ENCODE assay signal across 17 cellular contexts in the genomic region with DNA sequence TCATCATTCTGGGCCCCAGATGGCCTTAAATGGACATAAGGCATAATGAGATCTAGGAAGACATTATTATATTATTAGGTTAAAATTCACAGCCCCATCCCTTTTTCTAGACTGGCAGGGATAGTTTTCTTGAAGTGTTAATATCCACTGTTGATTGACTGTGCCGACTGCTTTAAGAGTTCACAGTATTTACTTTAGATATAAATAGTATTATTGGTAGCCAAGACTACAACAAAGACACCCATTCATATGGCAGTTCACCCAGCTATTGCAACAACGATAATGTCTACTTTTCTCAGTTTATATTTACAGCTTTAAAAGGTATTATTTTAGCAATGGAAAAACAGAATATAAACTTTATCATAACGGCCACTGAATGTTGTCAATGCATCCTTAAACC.
DNase-seq lines count a peak whose midpoint lies in the region; ATAC-seq and TF ChIP-seq lines count a peak whose summit lies in the region.
"Had no signal": no experiment of that assay in that cellular context is flagged by ENCODE, and none has a peak within 500 bp of the region (broad histone marks: within the 10 kb centered on the region; RNA-seq: fewer than 3 reads in every experiment).

No MANE protein-coding gene starts in this region.

- H3K9me3 Mint-ChIP-seq in Calu3 (ENCODE audit: low read depth, unreplicated experiment) (no peaks in the 10 kb centered on the region), endodermal cell (peaks cover 36% of the 10 kb centered on the region)
- no peaks in the 10 kb centered on the region for H3K9me3 Mint-ChIP-seq in activated T-helper 1 cell treated with anti-CD3 and anti-CD28 coated beads, Interleukin-12 subunit alpha, Interleukin-12 subunit beta, Interleukin-2, Interleukin-4 antibody, amounts not matched to agents 30 ng/mL and 10 ng/mL and 1 ng/mL, durations not matched to agents 14 hours and 24 hours and 36 hours
- H3K9me3 Mint-ChIP-seq: CD4-positive, alpha-beta T cell; CD8-positive, alpha-beta memory T cell had no signal

- peaks cover 26% of the 10 kb centered on the region for H3K4me1 ChIP-seq in BLaER1
- H3K4me1 ChIP-seq in PC-3 (ENCODE audit: insufficient read depth, low read length): peaks cover 13% of the 10 kb centered on the region; the same call in 1 of the 2 replicates
- H3K4me1 ChIP-seq in endodermal cell (ENCODE audit: control insufficient read depth, insufficient read depth, low read length): no peaks in the 10 kb centered on the region

- BruUV-seq in Calu3 (replicated peaks; lab: Mats Ljungman, UMichigan) (no TSS peak), PC-3 (replicated peaks; lab: Mats Ljungman, UMichigan) (no TSS peak)

- no peaks in the 10 kb centered on the region for H3K79me2 ChIP-seq in PC-3 (ENCODE audit: low read length)

- WGBS in endodermal cell (ENCODE audit: insufficient coverage in 1 of 2, insufficient read length in 1 of 2), 2 experiments: no CpG with 5 or more reads among the region's 3 CpGs

- no peaks in the 10 kb centered on the region for H4K20me1 ChIP-seq in BLaER1
- no peaks in the 10 kb centered on the region for H4K20me1 ChIP-seq in PC-3 (ENCODE audit: low read length)

- POLR2A ChIA-PET in PC-3 (lab: Charles Lee; ENCODE audit: unreplicated experiment): no interaction called here

- H3K4me3 ChIP-seq in BLaER1 (no peak overlapping the region), PC-3 (ENCODE audit: low read length) (no peak overlapping the region), endodermal cell (ENCODE audit: low read length) (no peak overlapping the region)
- H3K4me3 ChIP-seq: GM23248 had no signal

- H3K4me3 Mint-ChIP-seq in Calu3 (ENCODE audit: low read depth, unreplicated experiment): no peak overlapping the region
- no peak overlapping the region for H3K4me3 Mint-ChIP-seq in activated T-helper 1 cell treated with anti-CD3 and anti-CD28 coated beads, Interleukin-12 subunit alpha, Interleukin-12 subunit beta, Interleukin-2, Interleukin-4 antibody, amounts not matched to agents 30 ng/mL and 10 ng/mL and 1 ng/mL, durations not matched to agents 14 hours and 24 hours and 36 hours
- no peak overlapping the region for H3K4me3 Mint-ChIP-seq in endodermal cell
- H3K4me3 Mint-ChIP-seq: CD4-positive, alpha-beta T cell; CD8-positive, alpha-beta memory T cell; H9 had no signal

- H3K4me1 Mint-ChIP-seq in Calu3 (ENCODE audit: low read depth, unreplicated experiment): peaks cover 27% of the 10 kb centered on the region
- no peaks in the 10 kb centered on the region for H3K4me1 Mint-ChIP-seq in activated T-helper 1 cell treated with anti-CD3 and anti-CD28 coated beads, Interleukin-12 subunit alpha, Interleukin-12 subunit beta, Interleukin-2, Interleukin-4 antibody, amounts not matched to agents 30 ng/mL and 10 ng/mL and 1 ng/mL, durations not matched to agents 14 hours and 24 hours and 36 hours (ENCODE audit: low read depth)
- H3K4me1 Mint-ChIP-seq in endodermal cell: no peaks in the 10 kb centered on the region
- H3K4me1 Mint-ChIP-seq: CD8-positive, alpha-beta memory T cell; H9 had no signal

- no peak overlapping the region for H2AFZ ChIP-seq in PC-3 (ENCODE audit: low read length)
- H2AFZ ChIP-seq: GM23248 had no signal

- H3K9ac ChIP-seq in BLaER1 (no peak overlapping the region), PC-3 (ENCODE audit: low read length) (no peak overlapping the region), endodermal cell (ENCODE audit: extremely low read depth, low read length, poor library complexity, severe bottlenecking) (no peak overlapping the region)
- H3K9ac ChIP-seq: GM23248 had no signal

- H3K27me3 Mint-ChIP-seq in Calu3 (ENCODE audit: unreplicated experiment) (no peaks in the 10 kb centered on the region), endodermal cell (ENCODE audit: insufficient read depth) (no peaks in the 10 kb centered on the region)
- no peaks in the 10 kb centered on the region for H3K27me3 Mint-ChIP-seq in activated T-helper 1 cell treated with anti-CD3 and anti-CD28 coated beads, Interleukin-12 subunit alpha, Interleukin-12 subunit beta, Interleukin-2, Interleukin-4 antibody, amounts not matched to agents 30 ng/mL and 10 ng/mL and 1 ng/mL, durations not matched to agents 14 hours and 24 hours and 36 hours (ENCODE audit: insufficient read depth)
- H3K27me3 Mint-ChIP-seq: CD4-positive, alpha-beta T cell had no signal

- ATAC-seq in PC-3 (peak; percentile 22; the same call in 1 of the 2 replicates), GM18861 (IDR thresholded peaks at IDR 0.05; ENCODE audit: unreplicated experiment) (no peak)
- ATAC-seq: HCT116 had no signal

- peaks cover 47% of the 10 kb centered on the region for H3K27me3 ChIP-seq in BLaER1
- no peaks in the 10 kb centered on the region for H3K27me3 ChIP-seq in PC-3 (ENCODE audit: low read length)
- no peaks in the 10 kb centered on the region for H3K27me3 ChIP-seq in endodermal cell (ENCODE audit: control insufficient read depth, insufficient read depth, low read length, poor library complexity, severe bottlenecking)

- H3K9me3 ChIP-seq in BLaER1: peaks cover 7% of the 10 kb centered on the region
- H3K9me3 ChIP-seq in PC-3 (ENCODE audit: low read length): no peaks in the 10 kb centered on the region
- no peaks in the 10 kb centered on the region for H3K9me3 ChIP-seq in endodermal cell (ENCODE audit: control insufficient read depth, low read length)

- DNase-seq in Calu3 (no peak), PC-3 (no peak), myocyte (ENCODE audit: low read depth) (peak; percentile 10), endodermal cell (no peak)
- no peak for DNase-seq in activated T-helper 1 cell treated with anti-CD3 and anti-CD28 coated beads, Interleukin-12 subunit alpha, Interleukin-12 subunit beta, Interleukin-2, Interleukin-4 antibody, amounts not matched to agents 30 ng/mL and 10 ng/mL and 1 ng/mL, durations not matched to agents 14 hours and 24 hours and 36 hours (ENCODE audit: low spot score)
- DNase-seq: 8988T; CD4-positive, alpha-beta T cell; CD8-positive, alpha-beta memory T cell; COR-L47; DMS153; DND-41; GM23248; H9 had no signal

- H3K36me3 Mint-ChIP-seq in Calu3 (ENCODE audit: insufficient read depth, unreplicated experiment): no peaks in the 10 kb centered on the region
- H3K36me3 Mint-ChIP-seq in activated T-helper 1 cell treated with anti-CD3 and anti-CD28 coated beads, Interleukin-12 subunit alpha, Interleukin-12 subunit beta, Interleukin-2, Interleukin-4 antibody, amounts not matched to agents 30 ng/mL and 10 ng/mL and 1 ng/mL, durations not matched to agents 14 hours and 24 hours and 36 hours (ENCODE audit: low read depth): no peaks in the 10 kb centered on the region
- no peaks in the 10 kb centered on the region for H3K36me3 Mint-ChIP-seq in endodermal cell (ENCODE audit: low read depth)
- H3K36me3 Mint-ChIP-seq: CD8-positive, alpha-beta memory T cell had no signal

- H3K27ac ChIP-seq in BLaER1: no peak overlapping the region
- H3K27ac ChIP-seq in PC-3 (ENCODE audit: low read length): no peak overlapping the region
- H3K27ac ChIP-seq in endodermal cell (ENCODE audit: low read depth, low read length): no peak overlapping the region
- H3K27ac ChIP-seq: C4-2B, GM23248 had no signal

- intact Hi-C loops in Calu3 (cut with micrococcal nuclease; ENCODE audit: unreplicated experiment) (no loop called here), PC-3 (cut with micrococcal nuclease) (no loop called here)
- intact Hi-C loops in activated T-helper 1 cell treated with anti-CD3 and anti-CD28 coated beads, Interleukin-12 subunit alpha, Interleukin-12 subunit beta, Interleukin-2, Interleukin-4 antibody, amounts not matched to agents 30 ng/mL and 10 ng/mL and 1 ng/mL, durations not matched to agents 14 hours and 24 hours and 36 hours (cut with micrococcal nuclease): no loop called here

- peak overlapping the region; percentile 30; the same call in 1 of the 2 replicates for H3K4me2 ChIP-seq in BLaER1
- H3K4me2 ChIP-seq in PC-3 (ENCODE audit: low read length): no peak overlapping the region

- TF ChIP-seq CTCF in Calu3 (IDR thresholded peaks at IDR 0.05; ENCODE audit: unreplicated experiment) (no peak), PC-3 (conservative IDR thresholded peaks at IDR 0.05; ENCODE audit: low read depth, low read length) (no peak), endodermal cell (conservative IDR thresholded peaks at IDR 0.05) (no peak)

- H3K27ac Mint-ChIP-seq in Calu3 (ENCODE audit: unreplicated experiment) (peak overlapping the region; percentile 65), endodermal cell (no peak overlapping the region)
- H3K27ac Mint-ChIP-seq in activated T-helper 1 cell treated with anti-CD3 and anti-CD28 coated beads, Interleukin-12 subunit alpha, Interleukin-12 subunit beta, Interleukin-2, Interleukin-4 antibody, amounts not matched to agents 30 ng/mL and 10 ng/mL and 1 ng/mL, durations not matched to agents 14 hours and 24 hours and 36 hours: no peak overlapping the region
- H3K27ac Mint-ChIP-seq: CD4-positive, alpha-beta T cell; CD8-positive, alpha-beta memory T cell; H9 had no signal

- CTCF ChIA-PET in Calu3 (lab: Charles Lee): interaction anchor here (0.5 to 0.8 kb wide), 3 partner anchors 12 to 228 kb away, joined by 3 read pairs; no protein-coding TSS in a partner anchor
- CTCF ChIA-PET in PC-3 (lab: Charles Lee): no interaction called here

- no peaks in the 10 kb centered on the region for H3F3A ChIP-seq in PC-3 (ENCODE audit: low read length, unreplicated experiment)

- H3K36me3 ChIP-seq in BLaER1 (no peaks in the 10 kb centered on the region), PC-3 (ENCODE audit: low read depth, low read length) (no peaks in the 10 kb centered on the region), endodermal cell (ENCODE audit: control insufficient read depth, insufficient read depth, low read length) (no peaks in the 10 kb centered on the region)

- no peaks in the 10 kb centered on the region for H3K9me2 ChIP-seq in PC-3 (replicated peaks; ENCODE audit: low read length)
